ENCODE assay signal across 11 cellular contexts in genomic region chr15:66007663-66008262, GRCh38.
DNase-seq lines count a peak whose midpoint lies in the region; ATAC-seq lines count a peak whose summit lies in the region.
"Had no signal": no experiment of that assay in that cellular context is flagged by ENCODE, and none has a peak within 500 bp of the region (broad histone marks: within the 10 kb centered on the region; RNA-seq: fewer than 3 reads in every experiment).

No MANE protein-coding gene starts in this region.

- no peaks in the 10 kb centered on the region for H3K9me3 Mint-ChIP-seq in stimulated activated naive CD8-positive, alpha-beta T cell treated with anti-CD3 and anti-CD28 coated beads, Interleukin-15, amount 100 ng/mL, for 72 hours

- peaks cover 41% of the 10 kb centered on the region for H3K27me3 Mint-ChIP-seq in stimulated activated naive CD8-positive, alpha-beta T cell treated with anti-CD3 and anti-CD28 coated beads, Interleukin-15, amount 100 ng/mL, for 72 hours

- peak; percentile 33 for DNase-seq in stimulated activated naive CD8-positive, alpha-beta T cell treated with anti-CD3 and anti-CD28 coated beads, Interleukin-15, Interleukin-2, amounts not matched to agents 100 U/mL and 50 U/mL, for 24 hours
- DNase-seq in stimulated activated naive CD8-positive, alpha-beta T cell treated with anti-CD3 and anti-CD28 coated beads, Interleukin-15, amount 100 ng/mL, for 72 hours, result no peak
- DNase-seq in KBM-7, result peak; percentile 20
- peak; percentile 17 to 31 for DNase-seq in activated CD4-positive, alpha-beta T cell treated with anti-CD3 and anti-CD28 coated beads, Interleukin-2, amount 50 U/mL, for 48 hours
- no peak for DNase-seq in amygdala (lab: John Stamatoyannopoulos, UW)
- DNase-seq: C1 segment of cervical spinal cord; naive thymus-derived CD8-positive, alpha-beta T cell; NCI-H2171; upper lobe of left lung had no signal

- H3K4me1 Mint-ChIP-seq in stimulated activated naive CD8-positive, alpha-beta T cell treated with anti-CD3 and anti-CD28 coated beads, Interleukin-15, amount 100 ng/mL, for 72 hours, result no peaks in the 10 kb centered on the region
- H3K4me1 Mint-ChIP-seq: naive thymus-derived CD8-positive, alpha-beta T cell had no signal

- H3K27ac Mint-ChIP-seq in stimulated activated naive CD8-positive, alpha-beta T cell treated with anti-CD3 and anti-CD28 coated beads, Interleukin-15, amount 100 ng/mL, for 72 hours, result peak overlapping the region in 1 of 2 donors; percentile 42
- H3K27ac Mint-ChIP-seq: naive thymus-derived CD8-positive, alpha-beta T cell had no signal

- ATAC-seq in stimulated activated naive CD8-positive, alpha-beta T cell treated with anti-CD3 and anti-CD28 coated beads, Interleukin-15, Interleukin-2, amounts not matched to agents 100 U/mL and 50 U/mL, for 24 hours, result no peak
- no peak for ATAC-seq in stimulated activated naive CD8-positive, alpha-beta T cell treated with anti-CD3 and anti-CD28 coated beads, Interleukin-15, amount 100 ng/mL, for 72 hours
- ATAC-seq in GM21825 (IDR thresholded peaks at IDR 0.05; ENCODE audit: unreplicated experiment) (no peak), GM18867 (IDR thresholded peaks at IDR 0.05; ENCODE audit: unreplicated experiment) (no peak)
- ATAC-seq: naive thymus-derived CD8-positive, alpha-beta T cell had no signal

- H3K4me3 Mint-ChIP-seq in stimulated activated naive CD8-positive, alpha-beta T cell treated with anti-CD3 and anti-CD28 coated beads, Interleukin-15, amount 100 ng/mL, for 72 hours, result no peak overlapping the region
- H3K4me3 Mint-ChIP-seq: naive thymus-derived CD8-positive, alpha-beta T cell had no signal

- in situ Hi-C loops in KBM-7 (cut with MboI; ENCODE audit: low pct_unique_long_range_greater_than_20kb, low sequenced_read_pairs), result no loop called here

Comparison
In these comparisons a context has a peak if more than half of its experiments do, and no peak if none do; other contexts are left out.
1. DNase-seq: peak in stimulated activated naive CD8-positive, alpha-beta T cell treated with anti-CD3 and anti-CD28 coated beads, Interleukin-15, Interleukin-2, amounts not matched to agents 100 U/mL and 50 U/mL, for 24 hours (single experiment), KBM-7 (single experiment) and activated CD4-positive, alpha-beta T cell treated with anti-CD3 and anti-CD28 coated beads, Interleukin-2, amount 50 U/mL, for 48 hours (2 of 2); none in stimulated activated naive CD8-positive, alpha-beta T cell treated with anti-CD3 and anti-CD28 coated beads, Interleukin-15, amount 100 ng/mL, for 72 hours (0 of 2) and amygdala (0 of 56).